10 cellular contexts compared by ENCODE assay signal in the genomic region with DNA sequence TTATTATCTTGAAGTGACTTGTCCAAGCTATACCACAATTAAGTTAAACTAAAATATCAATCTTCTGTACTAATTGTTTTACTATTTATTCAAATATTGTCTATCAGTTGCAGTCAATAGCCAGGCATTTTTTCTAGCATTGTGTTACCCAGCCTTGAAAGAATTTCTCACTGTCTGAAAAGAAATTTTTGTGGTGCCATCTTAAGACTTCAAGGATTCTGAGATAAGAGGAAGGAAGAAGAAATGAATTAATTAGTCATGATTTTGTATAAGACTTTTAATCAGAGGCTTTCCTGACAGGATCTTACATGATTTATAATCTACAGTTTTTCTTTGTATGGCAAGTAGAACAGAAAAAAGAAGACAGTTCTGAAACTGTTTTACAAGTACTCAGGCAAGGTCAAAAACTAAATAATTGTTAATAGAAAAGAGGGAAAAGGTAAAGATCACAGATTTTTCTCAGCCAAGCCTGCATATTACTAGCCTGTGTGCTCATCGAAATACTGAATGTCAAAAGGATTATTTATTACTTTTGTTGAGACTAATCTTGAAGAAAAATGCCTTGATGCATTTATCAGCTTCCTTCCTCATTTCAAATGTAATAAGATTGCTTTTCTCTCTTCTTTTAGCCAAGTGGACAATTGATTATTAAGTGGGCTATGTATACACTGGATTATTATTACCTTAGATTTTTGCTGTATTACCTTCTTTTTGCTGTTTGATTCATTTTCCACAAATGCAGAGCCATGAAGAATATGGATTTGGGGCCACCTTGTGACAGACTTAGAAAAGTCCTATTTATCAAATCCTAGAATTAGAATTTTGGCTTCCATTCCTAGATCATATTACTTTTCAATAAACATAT. TPM values are rescaled to one million over a fixed set of nuclear protein-coding genes. Genes with fewer than 3 reads are reported as not detected.
DNase-seq lines count a peak whose midpoint lies in the region; ATAC-seq and TF ChIP-seq lines count a peak whose summit lies in the region.
"Had no signal": no experiment of that assay in that cellular context is flagged by ENCODE, and none has a peak within 500 bp of the region (broad histone marks: within the 10 kb centered on the region; RNA-seq: fewer than 3 reads in every experiment).

No MANE protein-coding gene starts in this region.

- no peaks in the 10 kb centered on the region for H3K27me3 ChIP-seq in breast epithelium
- no peaks in the 10 kb centered on the region for H3K27me3 ChIP-seq in transverse colon
- no peaks in the 10 kb centered on the region for H3K27me3 ChIP-seq in HAP-1 (ENCODE audit: low read depth)
- H3K27me3 ChIP-seq: MG63 had no signal

- H3K4me3 Mint-ChIP-seq in MCF 10A (ENCODE audit: unreplicated experiment): no peak overlapping the region

- no peaks in the 10 kb centered on the region for H3K9me3 Mint-ChIP-seq in MCF 10A (ENCODE audit: unreplicated experiment)

- no peaks in the 10 kb centered on the region for H3K36me3 ChIP-seq in breast epithelium
- H3K36me3 ChIP-seq in transverse colon: no peaks in the 10 kb centered on the region
- no peaks in the 10 kb centered on the region for H3K36me3 ChIP-seq in HAP-1 (replicated peaks)
- H3K36me3 ChIP-seq: MG63 had no signal

- POLR2A ChIA-PET in MCF 10A (lab: Yijun Ruan, JAX): interaction anchor here (0.9 to 2.4 kb wide), 4 partner anchors 55 to 261 kb away, joined by 3 to 9 read pairs (median 6); partner anchors contain the start of gene CXCL2

- ATAC-seq in GM19351 (IDR thresholded peaks at IDR 0.05; ENCODE audit: unreplicated experiment): no peak

- no peak for TF ChIP-seq EP300 in transverse colon (IDR thresholded peaks at IDR 0.05; ENCODE audit: low read depth)

- CTCF ChIA-PET in MCF 10A (lab: Yijun Ruan, JAX): interaction anchor here (0.5 to 3.5 kb wide), 22 partner anchors 29 to 393 kb away, joined by 3 to 27 read pairs (median 4); partner anchors contain the start of genes CXCL1, CXCL2 and CXCL3

- TF ChIP-seq POLR2A in breast epithelium (IDR thresholded peaks at IDR 0.05) (no peak), transverse colon (IDR thresholded peaks at IDR 0.05) (no peak)

- H3K36me3 Mint-ChIP-seq in MCF 10A (ENCODE audit: insufficient read depth, unreplicated experiment): no peaks in the 10 kb centered on the region

- intact Hi-C loops in MCF 10A (cut with micrococcal nuclease): loop anchor here (1.0 to 10.0 kb wide), 12 partner anchors 55 to 608 kb away; partner anchors contain the start of gene CXCL3
- intact Hi-C loops in breast epithelium (cut with DNase I; ENCODE audit: low total_unique reads): no loop called here
- intact Hi-C loops in transverse colon (cut with DNase I; ENCODE audit: low total_unique reads): no loop called here

- no peak overlapping the region for H3K27ac Mint-ChIP-seq in MCF 10A (ENCODE audit: low read depth, unreplicated experiment)

- WGBS in transverse colon (ENCODE audit: low coverage in 1 of 2), 2 donors: 55 to 75% methylated on average over 1 of the region's 1 CpG

- H3K4me1 Mint-ChIP-seq in MCF 10A (ENCODE audit: insufficient read depth, unreplicated experiment): peaks cover 26% of the 10 kb centered on the region

- no peaks in the 10 kb centered on the region for H3K27me3 Mint-ChIP-seq in MCF 10A (ENCODE audit: insufficient read depth, unreplicated experiment)

- DNase-seq in MCF 10A (ENCODE audit: unreplicated experiment) (peak; percentile 69), breast epithelium (ENCODE audit: low spot score in 2 of 2) (no peak), RKO (ENCODE audit: low spot score) (peak; percentile 35), fibroblast of the aortic adventitia (ENCODE audit: low read depth) (peak; percentile 85), transverse colon (no peak), HAP-1 (ENCODE audit: low spot score in 2 of 2) (no peak)
- no peak for DNase-seq in activated CD4-positive, alpha-beta T cell treated with anti-CD3 and anti-CD28 coated beads, Interleukin-2, amount 50 U/mL, for 4 hours
- DNase-seq: cortex of kidney, MG63 had no signal

- no TSS peak for BruUV-seq in MCF 10A (replicated peaks; lab: Mats Ljungman, UMichigan)

- H3K4me1 ChIP-seq in breast epithelium: no peaks in the 10 kb centered on the region
- H3K4me1 ChIP-seq in transverse colon: peaks cover 0 to 7% (median 0%) of the 10 kb centered on the region in 4 donors
- H3K4me1 ChIP-seq in HAP-1: no peaks in the 10 kb centered on the region

- TF ChIP-seq CTCF in MCF 10A (IDR thresholded peaks at IDR 0.05; ENCODE audit: unreplicated experiment) (peak; percentile 53), breast epithelium (IDR thresholded peaks at IDR 0.05) (no peak), fibroblast of the aortic adventitia (IDR thresholded peaks at IDR 0.05; ENCODE audit: insufficient read depth, low read length) (peak; percentile 49), transverse colon (IDR thresholded peaks at IDR 0.05) (peak; percentile 23 to 44 (median 25))

- no peaks in the 10 kb centered on the region for H3K9me3 ChIP-seq in breast epithelium
- no peaks in the 10 kb centered on the region for H3K9me3 ChIP-seq in transverse colon
- H3K9me3 ChIP-seq in HAP-1: no peaks in the 10 kb centered on the region

- H3K27ac ChIP-seq in breast epithelium (no peak overlapping the region), transverse colon (no peak overlapping the region)

- H3K4me3 ChIP-seq in breast epithelium: no peak overlapping the region
- no peak overlapping the region for H3K4me3 ChIP-seq in fibroblast of the aortic adventitia (ENCODE audit: low read depth, low read length)
- no peak overlapping the region for H3K4me3 ChIP-seq in transverse colon
- no peak overlapping the region for H3K4me3 ChIP-seq in HAP-1
- H3K4me3 ChIP-seq: MG63 had no signal

- in situ Hi-C loops in transverse colon (cut with MboI; ENCODE audit: low pct_ligation_motif_present in 1 of 4, low pct_unique_long_range_greater_than_20kb in 1 of 4, low sequenced_read_pairs in 3 of 4) (no loop called here), HAP-1 (cut with MboI; ENCODE audit: low sequenced_read_pairs) (no loop called here)

RNA-seq across cellular contexts. Expression of gene CXCL1, which starts 53.8 kb away (rescaled TPM):
- total RNA-seq in MCF 10A (2022): 35.0 and 49.3 TPM in 2 replicates
- 10 to 100 TPM in 2 of 3 donors, under 1 TPM in 1; 0.80 to 31.3 (median 17.7) TPM for total RNA-seq in breast epithelium
- total RNA-seq in fibroblast of the aortic adventitia (ENCODE audit: low replicate concordance): 1.3 and 5.2 TPM in 2 replicates
- total RNA-seq in transverse colon: 10 to 100 TPM in 3 of 4 donors, under 1 TPM in 1; 1.00 to 36.3 (median 15.4) TPM

RNA-seq across cellular contexts. Expression of gene PF4, which starts 58.8 kb away (rescaled TPM):
- total RNA-seq in MCF 10A (2022) (not detected in 2 replicates), breast epithelium (not detected), fibroblast of the aortic adventitia (ENCODE audit: low replicate concordance) (not detected in 2 replicates), transverse colon (not detected)

Comparison
In these comparisons a context has a peak if more than half of its experiments do, and no peak if none do; other contexts are left out.
1. DNase-seq: peak in MCF 10A (single experiment), RKO (single experiment) and fibroblast of the aortic adventitia (single experiment); none in breast epithelium (0 of 2), transverse colon (single experiment), HAP-1 (0 of 2) and activated CD4-positive, alpha-beta T cell treated with anti-CD3 and anti-CD28 coated beads, Interleukin-2, amount 50 U/mL, for 4 hours (0 of 2).
2. CTCF ChIP-seq: peak in MCF 10A (single experiment), fibroblast of the aortic adventitia (single experiment) and transverse colon (5 of 5); none in breast epithelium (0 of 3).